ENCODE assay signal across 11 cellular contexts in genomic region chr3:46926039-46926438, GRCh38. TPM values are rescaled to one million over a fixed set of nuclear protein-coding genes. Genes with fewer than 3 reads are reported as not detected.
A peak's percentile ranks its signal among the peaks of the same experiment; 100 is the strongest.
DNase-seq lines count a peak whose midpoint lies in the region; ATAC-seq and TF ChIP-seq lines count a peak whose summit lies in the region.
"Had no signal": no experiment of that assay in that cellular context is flagged by ENCODE, and none has a peak within 500 bp of the region (broad histone marks: within the 10 kb centered on the region; RNA-seq: fewer than 3 reads in every experiment).

No MANE protein-coding gene starts in this region.

- peaks cover 7% of the 10 kb centered on the region for H3K79me2 ChIP-seq in smooth muscle cell (ENCODE audit: low read depth)

- peaks cover 4 to 41% of the 10 kb centered on the region in 2 donors for H3K36me3 ChIP-seq in lung (ENCODE audit: control insufficient read depth in 2 of 2, insufficient read depth in 2 of 2, low read length in 2 of 2)
- H3K36me3 ChIP-seq in smooth muscle cell (ENCODE audit: low read depth) = no peaks in the 10 kb centered on the region

- WGBS in lung, 2 donors = 60 to 64% methylated on average over 6 of the region's 6 CpGs
- 76% methylated on average over 6 of the region's 6 CpGs for WGBS in smooth muscle cell (ENCODE audit: low lambda C conversion rate)

- TF ChIP-seq CTCF in lung (IDR thresholded peaks at IDR 0.05; ENCODE audit: control extremely low read depth, extremely low read depth) = no peak
- no peak for TF ChIP-seq CTCF in smooth muscle cell (IDR thresholded peaks at IDR 0.05; ENCODE audit: borderline replicate concordance, insufficient read depth, poor library complexity, severe bottlenecking)

- no peaks in the 10 kb centered on the region for H3F3A ChIP-seq in smooth muscle cell (ENCODE audit: low read depth)

- no peaks in the 10 kb centered on the region for H3K9me3 ChIP-seq in lung (ENCODE audit: control insufficient read depth in 2 of 2, insufficient read depth in 1 of 2, low read length in 1 of 2)
- no peaks in the 10 kb centered on the region for H3K9me3 ChIP-seq in smooth muscle cell (replicated peaks; ENCODE audit: low read depth)
- H3K9me3 ChIP-seq: SJSA1 had no signal

- H3K4me1 ChIP-seq in lung (ENCODE audit: control insufficient read depth in 2 of 2, insufficient read depth in 2 of 2, low read length in 2 of 2) = peaks cover 8 to 34% of the 10 kb centered on the region in 2 donors
- no peaks in the 10 kb centered on the region for H3K4me1 ChIP-seq in smooth muscle cell (ENCODE audit: low read depth)

- no peaks in the 10 kb centered on the region for H3K27me3 ChIP-seq in lung (ENCODE audit: control insufficient read depth, insufficient read depth)
- no peaks in the 10 kb centered on the region for H3K27me3 ChIP-seq in smooth muscle cell (ENCODE audit: low read depth)
- H3K27me3 ChIP-seq: SJSA1 had no signal

- no peak for DNase-seq in Right ventricle myocardium superior
- DNase-seq in Right ventricle myocardium inferior (ENCODE audit: missing footprints) = no peak
- peak; percentile 57 for DNase-seq in astrocyte of the hippocampus (ENCODE audit: low read depth, low spot score)
- DNase-seq in lung (ENCODE audit: low spot score) = peak; percentile 81
- no peak for DNase-seq in A172 (ENCODE audit: low spot score)
- DNase-seq in smooth muscle cell (lab: John Stamatoyannopoulos, UW; ENCODE audit: unreplicated experiment) = no peak
- no peak for DNase-seq in NCI-H2081 treated with DMSO at 0.1 percent for 48 hours (lab: John Stamatoyannopoulos, UW)
- no peak for DNase-seq in foreskin melanocyte
- DNase-seq: COR-L47; stimulated activated CD4-positive, alpha-beta T cell treated with anti-CD3 and anti-CD28 coated beads, Interleukin-15, amount 100 ng/mL, for 24 hours had no signal

- H3K4me2 ChIP-seq in smooth muscle cell = no peak overlapping the region

- H3K4me3 ChIP-seq in lung (no peak overlapping the region), smooth muscle cell (no peak overlapping the region)
- H3K4me3 ChIP-seq: SJSA1 had no signal

- intact Hi-C loops in Right ventricle myocardium superior (cut with DNase I) = no loop called here
- intact Hi-C loops in Right ventricle myocardium inferior (cut with DNase I) = no loop called here

- H2AFZ ChIP-seq in smooth muscle cell (ENCODE audit: low read depth) = no peak overlapping the region

- peaks cover 73% of the 10 kb centered on the region for H4K20me1 ChIP-seq in smooth muscle cell (ENCODE audit: low read depth)

- ATAC-seq in Right ventricle myocardium superior (ENCODE audit: poor library complexity) (peak; percentile 9), Right ventricle myocardium inferior (no peak), lung (ENCODE audit: insufficient read depth, low FRiP score) (peak; percentile 24)

- no peak overlapping the region for H3K9ac ChIP-seq in smooth muscle cell (ENCODE audit: low read depth)

- H3K27ac ChIP-seq in lung (ENCODE audit: low read depth in 1 of 2, low read length in 1 of 2) = peak overlapping the region; percentile 82 to 83
- no peak overlapping the region for H3K27ac ChIP-seq in smooth muscle cell (ENCODE audit: low read depth)
- H3K27ac ChIP-seq: SJSA1 had no signal

RNA-seq across cellular contexts. Expression of gene PTH1R, which starts 48.5 kb away (rescaled TPM):
- total RNA-seq in Right ventricle myocardium superior (11.8 TPM), Right ventricle myocardium inferior (12.7 TPM), lung (10 to 100 TPM; 14.7 to 25.1 TPM), smooth muscle cell (15.4 and 17.7 TPM in 2 replicates)
- polyA plus RNA-seq in lung (10 to 100 TPM; 11.2 to 29.7 TPM), smooth muscle cell (39.2 and 50.6 TPM in 2 replicates)
- 2.8 and 4.9 TPM in 2 replicates for total RNA-seq in A172 (2014; rRNA removed; shearing (Covaris generic))
- total RNA-seq: SJSA1 had no signal

RNA-seq across cellular contexts. Expression of gene CCDC12, which starts 50.5 kb away (rescaled TPM):
- total RNA-seq in Right ventricle myocardium superior = 29.2 TPM
- 26.3 TPM for total RNA-seq in Right ventricle myocardium inferior
- 10 to 100 TPM; 34.2 to 64.9 TPM for total RNA-seq in lung
- 100 to 1,000 TPM in 1 of 2 donors, 10 to 100 TPM in 1; 75.2 to 129 TPM for polyA plus RNA-seq in lung
- 21.1 and 32.5 TPM in 2 replicates for total RNA-seq in A172 (2014; rRNA removed; shearing (Covaris generic))
- 12.5 and 23.9 TPM in 2 replicates for total RNA-seq in smooth muscle cell
- 52.4 and 69.0 TPM in 2 replicates for polyA plus RNA-seq in smooth muscle cell

RNA-seq across cellular contexts. Expression of gene NBEAL2, which starts 53.4 kb away (rescaled TPM):
- total RNA-seq in Right ventricle myocardium superior = 11.7 TPM
- total RNA-seq in Right ventricle myocardium inferior = 14.5 TPM
- 100 to 1,000 TPM in 1 of 2 donors, 10 to 100 TPM in 1; 64.4 to 167 TPM for total RNA-seq in lung
- 100 to 1,000 TPM; 105 to 191 TPM for polyA plus RNA-seq in lung
- 10.9 and 13.9 TPM in 2 replicates for total RNA-seq in A172 (2014; rRNA removed; shearing (Covaris generic))
- 11.0 and 11.9 TPM in 2 replicates for total RNA-seq in smooth muscle cell
- polyA plus RNA-seq in smooth muscle cell = 4.1 and 26.8 TPM in 2 replicates

Comparison
In these comparisons a context has a peak if more than half of its experiments do, and no peak if none do; other contexts are left out.
1. DNase-seq: peak in astrocyte of the hippocampus (single experiment) and lung (single experiment); none in Right ventricle myocardium superior (single experiment), Right ventricle myocardium inferior (single experiment), A172 (single experiment), smooth muscle cell (single experiment), NCI-H2081 treated with DMSO at 0.1 percent for 48 hours (single experiment) and foreskin melanocyte (single experiment).